Comparison of ENCODE assay signal across 23 cellular contexts in the genomic region with DNA sequence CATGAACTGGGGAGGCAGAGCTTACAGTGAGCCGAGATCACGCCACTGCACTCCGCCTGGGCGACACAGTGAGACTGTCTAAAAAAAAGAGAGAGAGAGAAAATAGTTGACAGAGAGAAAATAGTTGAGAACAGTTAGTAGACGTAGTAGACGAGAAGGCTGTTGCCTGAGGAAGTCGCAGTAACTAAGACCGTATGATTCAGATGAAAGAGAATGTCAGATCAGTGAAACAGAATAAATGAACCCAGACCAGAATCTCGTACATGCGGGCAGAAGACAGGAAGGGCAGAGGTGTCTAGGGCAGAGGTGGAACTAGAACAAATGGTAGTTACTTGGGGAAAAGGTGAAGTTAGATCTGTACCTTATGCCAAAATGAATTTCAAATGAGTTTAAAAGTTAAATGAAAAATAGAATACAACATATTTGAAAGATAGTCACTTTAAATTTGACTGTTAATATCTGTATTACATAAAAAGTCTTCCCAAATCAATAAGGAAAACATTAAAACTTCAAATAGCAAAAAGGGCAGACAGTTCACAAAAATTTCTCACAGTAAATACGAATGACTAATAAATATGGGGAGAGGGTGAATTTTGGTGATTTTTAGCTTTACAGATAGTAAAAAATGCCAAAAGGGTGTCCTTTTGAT. TPM values are rescaled to one million over a fixed set of nuclear protein-coding genes. Genes with fewer than 3 reads are reported as not detected.
DNase-seq lines count a peak whose midpoint lies in the region; ATAC-seq and TF ChIP-seq lines count a peak whose summit lies in the region.
"Had no signal": no experiment of that assay in that cellular context is flagged by ENCODE, and none has a peak within 500 bp of the region (broad histone marks: within the 10 kb centered on the region; RNA-seq: fewer than 3 reads in every experiment).

No MANE protein-coding gene starts in this region.

- peak overlapping the region; percentile 30 for H3K27ac Mint-ChIP-seq in activated CD4-positive, alpha-beta memory T cell treated with anti-CD3 and anti-CD28 coated beads for 36 hours
- H3K27ac Mint-ChIP-seq in activated CD4-positive, alpha-beta memory T cell treated with anti-CD3 and anti-CD28 coated beads, Interleukin-2, amount 10 ng/mL, durations not matched to agents 7 days and 5 days: no peak overlapping the region
- H3K27ac Mint-ChIP-seq in CD4-positive, CD25-positive, alpha-beta regulatory T cell: peak overlapping the region in 2 of 3 donors; percentile 10 to 74
- H3K27ac Mint-ChIP-seq in WTC11 (peak overlapping the region; percentile 3; the same call in 1 of the 2 replicates), mesothelial cell of epicardium (peak overlapping the region; percentile 40)

- intact Hi-C loops in activated CD4-positive, alpha-beta memory T cell treated with anti-CD3 and anti-CD28 coated beads for 36 hours (cut with micrococcal nuclease): no loop called here
- intact Hi-C loops in Right ventricle myocardium inferior (cut with DNase I): no loop called here

- no peak for ATAC-seq in CD4-positive, CD25-positive, alpha-beta regulatory T cell (ENCODE audit: low read depth in 2 of 2)
- no peak for ATAC-seq in WTC11
- ATAC-seq in Right ventricle myocardium inferior: no peak
- ATAC-seq in GM19463 (IDR thresholded peaks at IDR 0.05; ENCODE audit: unreplicated experiment): no peak
- ATAC-seq: heart right ventricle had no signal

- no peaks in the 10 kb centered on the region for H3K27me3 Mint-ChIP-seq in activated CD4-positive, alpha-beta memory T cell treated with anti-CD3 and anti-CD28 coated beads for 36 hours
- no peaks in the 10 kb centered on the region for H3K27me3 Mint-ChIP-seq in activated CD4-positive, alpha-beta memory T cell treated with anti-CD3 and anti-CD28 coated beads, Interleukin-2, amount 10 ng/mL, durations not matched to agents 7 days and 5 days
- H3K27me3 Mint-ChIP-seq in CD4-positive, CD25-positive, alpha-beta regulatory T cell: no peaks in the 10 kb centered on the region
- H3K27me3 Mint-ChIP-seq in WTC11 (ENCODE audit: low read depth) (no peaks in the 10 kb centered on the region), mesothelial cell of epicardium (ENCODE audit: low read depth) (no peaks in the 10 kb centered on the region)
- H3K27me3 Mint-ChIP-seq: dendritic cell treated with granulocyte-macrophage colony-stimulating factor and Interleukin-4, amounts not matched to agents 40 ng/mL and 50 ng/mL, for 4 days; IgD-negative memory B cell had no signal

- H3K36me3 ChIP-seq in CD4-positive, CD25-positive, alpha-beta regulatory T cell (ENCODE audit: control insufficient read depth, insufficient read depth, low read length): peaks cover 80% of the 10 kb centered on the region
- H3K36me3 ChIP-seq: breast epithelium had no signal

- TF ChIP-seq CTCF in WTC11 (IDR thresholded peaks at IDR 0.05) (no peak), mesothelial cell of epicardium (IDR thresholded peaks at IDR 0.05; ENCODE audit: unreplicated experiment) (no peak)

- peaks cover 50% of the 10 kb centered on the region for H3K36me3 Mint-ChIP-seq in activated CD4-positive, alpha-beta memory T cell treated with anti-CD3 and anti-CD28 coated beads for 36 hours
- H3K36me3 Mint-ChIP-seq in activated CD4-positive, alpha-beta memory T cell treated with anti-CD3 and anti-CD28 coated beads, Interleukin-2, amount 10 ng/mL, durations not matched to agents 7 days and 5 days (ENCODE audit: low read depth): peaks cover 66% of the 10 kb centered on the region
- peaks cover 39% of the 10 kb centered on the region for H3K36me3 Mint-ChIP-seq in CD4-positive, CD25-positive, alpha-beta regulatory T cell
- H3K36me3 Mint-ChIP-seq in WTC11 (peaks cover 58% of the 10 kb centered on the region), mesothelial cell of epicardium (peaks cover 35% of the 10 kb centered on the region)

- H3K27me3 ChIP-seq in CD4-positive, CD25-positive, alpha-beta regulatory T cell (ENCODE audit: control insufficient read depth, insufficient read depth, low read length): no peaks in the 10 kb centered on the region
- H3K27me3 ChIP-seq: breast epithelium, heart right ventricle, MG63, suprapubic skin, vagina had no signal

- H3K4me1 ChIP-seq in CD4-positive, CD25-positive, alpha-beta regulatory T cell (ENCODE audit: control insufficient read depth, insufficient read depth, low read length, poor library complexity, severe bottlenecking): peaks cover 5% of the 10 kb centered on the region
- H3K4me1 ChIP-seq: breast epithelium, suprapubic skin had no signal

- DNase-seq in activated CD4-positive, alpha-beta memory T cell treated with anti-CD3 and anti-CD28 coated beads for 36 hours: no peak
- DNase-seq in activated CD4-positive, alpha-beta memory T cell treated with anti-CD3 and anti-CD28 coated beads, Interleukin-2, amount 10 ng/mL, durations not matched to agents 7 days and 5 days: no peak
- DNase-seq in CD4-positive, CD25-positive, alpha-beta regulatory T cell: no peak
- no peak for DNase-seq in WTC11 (ENCODE audit: low spot score)
- no peak for DNase-seq in mesothelial cell of epicardium (ENCODE audit: low spot score in 2 of 2, unreplicated experiment in 2 of 2)
- DNase-seq in Right ventricle myocardium inferior (ENCODE audit: missing footprints): no peak
- no peak for DNase-seq in OCI-M2 (lab: John Stamatoyannopoulos, UW; ENCODE audit: unreplicated experiment)
- DNase-seq: activated CD4-positive, alpha-beta T cell treated with anti-CD3 and anti-CD28 coated beads for 1 hour; DMS 273 treated with DMSO at 0.1 percent for 48 hours; heart right ventricle; MG63; NCI-H1417 treated with DMSO at 0.1 percent for 48 hours; NCI-H2107; NCI-H526; nucleus accumbens; stimulated activated CD8-positive, alpha-beta memory T cell treated with anti-CD3 and anti-CD28 coated beads, Interleukin-4, amount 100 ng/mL, for 48 hours had no signal

- no peak overlapping the region for H3K4me3 Mint-ChIP-seq in activated CD4-positive, alpha-beta memory T cell treated with anti-CD3 and anti-CD28 coated beads for 36 hours
- no peak overlapping the region for H3K4me3 Mint-ChIP-seq in activated CD4-positive, alpha-beta memory T cell treated with anti-CD3 and anti-CD28 coated beads, Interleukin-2, amount 10 ng/mL, durations not matched to agents 7 days and 5 days
- no peak overlapping the region for H3K4me3 Mint-ChIP-seq in CD4-positive, CD25-positive, alpha-beta regulatory T cell
- no peak overlapping the region for H3K4me3 Mint-ChIP-seq in WTC11
- H3K4me3 Mint-ChIP-seq in mesothelial cell of epicardium: no peak overlapping the region
- H3K4me3 Mint-ChIP-seq: dendritic cell treated with granulocyte-macrophage colony-stimulating factor and Interleukin-4, amounts not matched to agents 40 ng/mL and 50 ng/mL, for 4 days; IgD-negative memory B cell had no signal

- POLR2A ChIA-PET in activated CD4-positive, alpha-beta memory T cell treated with anti-CD3 and anti-CD28 coated beads for 36 hours (lab: Charles Lee): no interaction called here
- POLR2A ChIA-PET in activated CD4-positive, alpha-beta memory T cell treated with anti-CD3 and anti-CD28 coated beads, Interleukin-2, amount 10 ng/mL, durations not matched to agents 7 days and 5 days (lab: Charles Lee): interaction anchor here (0.7 to 1.4 kb wide), 2 partner anchors 13 to 14 kb away, joined by 3 to 4 read pairs; no protein-coding TSS in a partner anchor
- POLR2A ChIA-PET in WTC11 (lab: Charles Lee): no interaction called here

- H3K4me3 ChIP-seq in CD4-positive, CD25-positive, alpha-beta regulatory T cell (ENCODE audit: low read depth, low read length): no peak overlapping the region
- H3K4me3 ChIP-seq: breast epithelium, heart right ventricle, MG63, suprapubic skin, vagina had no signal

- CTCF ChIA-PET in activated CD4-positive, alpha-beta memory T cell treated with anti-CD3 and anti-CD28 coated beads for 36 hours (lab: Charles Lee): interaction anchor here (1.0 kb wide), 1 partner anchor 18 kb away, joined by 3 read pairs; a partner anchor contains a TSS
- CTCF ChIA-PET in activated CD4-positive, alpha-beta memory T cell treated with anti-CD3 and anti-CD28 coated beads, Interleukin-2, amount 10 ng/mL, durations not matched to agents 7 days and 5 days (lab: Charles Lee): interaction anchor here (1.5 kb wide), 1 partner anchor 11 kb away, joined by 4 read pairs; no protein-coding TSS in a partner anchor
- CTCF ChIA-PET in WTC11 (lab: Charles Lee): no interaction called here

- no peaks in the 10 kb centered on the region for H3K9me3 ChIP-seq in CD4-positive, CD25-positive, alpha-beta regulatory T cell (ENCODE audit: control insufficient read depth in 2 of 2, low read length in 2 of 2)
- H3K9me3 ChIP-seq: breast epithelium, MG63, suprapubic skin, vagina had no signal

- H3K27ac ChIP-seq in CD4-positive, CD25-positive, alpha-beta regulatory T cell (ENCODE audit: insufficient read depth, low read length, poor library complexity, severe bottlenecking): no peak overlapping the region
- H3K27ac ChIP-seq: breast epithelium, heart right ventricle, RWPE1, suprapubic skin, vagina had no signal

- H3K9me3 Mint-ChIP-seq in activated CD4-positive, alpha-beta memory T cell treated with anti-CD3 and anti-CD28 coated beads for 36 hours: no peaks in the 10 kb centered on the region
- no peaks in the 10 kb centered on the region for H3K9me3 Mint-ChIP-seq in activated CD4-positive, alpha-beta memory T cell treated with anti-CD3 and anti-CD28 coated beads, Interleukin-2, amount 10 ng/mL, durations not matched to agents 7 days and 5 days
- H3K9me3 Mint-ChIP-seq in CD4-positive, CD25-positive, alpha-beta regulatory T cell: peaks cover 0 to 1% (median 0%) of the 10 kb centered on the region in 7 donors
- H3K9me3 Mint-ChIP-seq in WTC11 (no peaks in the 10 kb centered on the region), mesothelial cell of epicardium (no peaks in the 10 kb centered on the region)
- H3K9me3 Mint-ChIP-seq: dendritic cell treated with granulocyte-macrophage colony-stimulating factor and Interleukin-4, amounts not matched to agents 40 ng/mL and 50 ng/mL, for 4 days; IgD-negative memory B cell had no signal

- H3K4me1 Mint-ChIP-seq in activated CD4-positive, alpha-beta memory T cell treated with anti-CD3 and anti-CD28 coated beads for 36 hours (ENCODE audit: low read depth): peaks cover 41% of the 10 kb centered on the region
- peaks cover 36% of the 10 kb centered on the region for H3K4me1 Mint-ChIP-seq in activated CD4-positive, alpha-beta memory T cell treated with anti-CD3 and anti-CD28 coated beads, Interleukin-2, amount 10 ng/mL, durations not matched to agents 7 days and 5 days
- peaks cover 18 to 39% (median 22%) of the 10 kb centered on the region in 4 donors for H3K4me1 Mint-ChIP-seq in CD4-positive, CD25-positive, alpha-beta regulatory T cell
- H3K4me1 Mint-ChIP-seq in WTC11: peaks cover 5% of the 10 kb centered on the region
- H3K4me1 Mint-ChIP-seq in mesothelial cell of epicardium: peaks cover 16% of the 10 kb centered on the region

RNA-seq across cellular contexts. Expression of a gene that starts 17.7 kb away (rescaled TPM):
- 100 to 1,000 TPM; 125 to 136 TPM for total RNA-seq in activated CD4-positive, alpha-beta memory T cell treated with anti-CD3 and anti-CD28 coated beads for 36 hours
- total RNA-seq in activated CD4-positive, alpha-beta memory T cell treated with anti-CD3 and anti-CD28 coated beads, Interleukin-2, amount 10 ng/mL, durations not matched to agents 7 days and 5 days: 100 to 1,000 TPM; 194 to 201 TPM
- 101 TPM for total RNA-seq in CD4-positive, CD25-positive, alpha-beta regulatory T cell
- 10 to 100 TPM; 21.8 to 26.4 (median 23.3) TPM for polyA plus RNA-seq in CD4-positive, CD25-positive, alpha-beta regulatory T cell
- total RNA-seq in WTC11 (2021) (130 to 207 TPM (median 137 TPM) in 3 replicates), mesothelial cell of epicardium (181 to 182 TPM (median 181 TPM) in 3 replicates), Right ventricle myocardium inferior (37.3 TPM)
